Comparison of ENCODE assay signal across 14 cellular contexts in genomic region chr2:69554568-69554967, GRCh38.
DNase-seq lines count a peak whose midpoint lies in the region; ATAC-seq, FAIRE-seq and TF ChIP-seq lines count a peak whose summit lies in the region.
"Had no signal": no experiment of that assay in that cellular context is flagged by ENCODE, and none has a peak within 500 bp of the region (broad histone marks: within the 10 kb centered on the region; RNA-seq: fewer than 3 reads in every experiment).

No MANE protein-coding gene starts in this region.

- no peaks in the 10 kb centered on the region for H3K27me3 ChIP-seq in Loucy (ENCODE audit: insufficient read depth, low read length, poor library complexity, severe bottlenecking)
- no peaks in the 10 kb centered on the region for H3K27me3 ChIP-seq in foreskin keratinocyte
- no peaks in the 10 kb centered on the region for H3K27me3 ChIP-seq in vagina

- H4K20me1 ChIP-seq in Loucy (ENCODE audit: insufficient read depth, low read length, poor library complexity, severe bottlenecking) = no peaks in the 10 kb centered on the region

- H3K27ac Mint-ChIP-seq in stimulated activated naive CD8-positive, alpha-beta T cell treated with anti-CD3 and anti-CD28 coated beads, Interleukin-15, Interleukin-2, amounts not matched to agents 100 ng/mL and 50 ng/mL, for 24 hours = peak overlapping the region; percentile 72
- H3K27ac Mint-ChIP-seq: B cell had no signal

- H3K27me3 Mint-ChIP-seq in stimulated activated naive CD8-positive, alpha-beta T cell treated with anti-CD3 and anti-CD28 coated beads, Interleukin-15, Interleukin-2, amounts not matched to agents 100 ng/mL and 50 ng/mL, for 24 hours = no peaks in the 10 kb centered on the region

- no peak for TF ChIP-seq POLR2A in vagina (IDR thresholded peaks at IDR 0.05)

- no peak overlapping the region for H3K4me3 ChIP-seq in Loucy (ENCODE audit: low read length, poor library complexity, severe bottlenecking)
- H3K4me3 ChIP-seq in vagina = no peak overlapping the region

- no peak for ATAC-seq in stimulated activated naive CD8-positive, alpha-beta T cell treated with anti-CD3 and anti-CD28 coated beads, Interleukin-15, Interleukin-2, amounts not matched to agents 100 U/mL and 50 U/mL, for 24 hours
- ATAC-seq in foreskin keratinocyte = no peak
- ATAC-seq in GM19463 (IDR thresholded peaks at IDR 0.05; ENCODE audit: unreplicated experiment) = no peak

- peaks cover 39% of the 10 kb centered on the region; the same call in 1 of the 2 replicates for H3K36me3 ChIP-seq in Loucy (ENCODE audit: insufficient read depth, low read length)
- no peaks in the 10 kb centered on the region for H3K36me3 ChIP-seq in vagina
- H3K36me3 ChIP-seq: WERI-Rb-1 had no signal

- no peak overlapping the region for H3K9ac ChIP-seq in Loucy (ENCODE audit: low read depth, low read length, poor library complexity, severe bottlenecking)

- no peak overlapping the region for H2AFZ ChIP-seq in Loucy (ENCODE audit: low read length)

- peaks cover 64% of the 10 kb centered on the region for H3K4me1 Mint-ChIP-seq in stimulated activated naive CD8-positive, alpha-beta T cell treated with anti-CD3 and anti-CD28 coated beads, Interleukin-15, Interleukin-2, amounts not matched to agents 100 ng/mL and 50 ng/mL, for 24 hours (ENCODE audit: low read depth)

- peak overlapping the region; percentile 26 for H3K27ac ChIP-seq in foreskin keratinocyte
- peak overlapping the region; percentile 24 for H3K27ac ChIP-seq in vagina
- H3K27ac ChIP-seq: WERI-Rb-1 had no signal

- peak overlapping the region; percentile 47 for H3K4me2 ChIP-seq in Loucy (ENCODE audit: low read depth, low read length, poor library complexity, severe bottlenecking)

- H3K36me3 Mint-ChIP-seq in stimulated activated naive CD8-positive, alpha-beta T cell treated with anti-CD3 and anti-CD28 coated beads, Interleukin-15, Interleukin-2, amounts not matched to agents 100 ng/mL and 50 ng/mL, for 24 hours (ENCODE audit: low read depth) = peaks cover 46% of the 10 kb centered on the region

- H3F3A ChIP-seq in Loucy (ENCODE audit: low read depth) = 0 out of 2 replicates have a peak, but pooled peaks cover 4% of the 10 kb centered on the region

- H3K4me1 ChIP-seq in Loucy (ENCODE audit: insufficient read depth, low read length, poor library complexity, severe bottlenecking) (peaks cover 15% of the 10 kb centered on the region), foreskin keratinocyte (peaks cover 17% of the 10 kb centered on the region), vagina (peaks cover 13% of the 10 kb centered on the region)

- H3K9me3 ChIP-seq in Loucy (ENCODE audit: insufficient read depth, low read depth, low read length) = no peaks in the 10 kb centered on the region
- H3K9me3 ChIP-seq in vagina = no peaks in the 10 kb centered on the region

- peaks cover 75% of the 10 kb centered on the region for H3K79me2 ChIP-seq in Loucy (ENCODE audit: insufficient read depth, low read length)

- no peaks in the 10 kb centered on the region for H3K9me2 ChIP-seq in Loucy (replicated peaks; ENCODE audit: low read depth, low read length)

- no peak for FAIRE-seq in D721Med (lab: Jason Lieb, UNC)

- TF ChIP-seq CTCF in Loucy (conservative IDR thresholded peaks at IDR 0.05; ENCODE audit: low read length) = no peak
- TF ChIP-seq CTCF in foreskin keratinocyte (conservative IDR thresholded peaks at IDR 0.05) = no peak
- TF ChIP-seq CTCF in vagina (IDR thresholded peaks at IDR 0.05) = no peak
- TF ChIP-seq CTCF in D721Med (IDR thresholded peaks at IDR 0.05; ENCODE audit: insufficient read depth, missing control alignments) = no peak

- H3K4me3 Mint-ChIP-seq in stimulated activated naive CD8-positive, alpha-beta T cell treated with anti-CD3 and anti-CD28 coated beads, Interleukin-15, Interleukin-2, amounts not matched to agents 100 ng/mL and 50 ng/mL, for 24 hours = peak overlapping the region; percentile 8
- H3K4me3 Mint-ChIP-seq: B cell had no signal

- no peaks in the 10 kb centered on the region for H3K9me3 Mint-ChIP-seq in stimulated activated naive CD8-positive, alpha-beta T cell treated with anti-CD3 and anti-CD28 coated beads, Interleukin-15, Interleukin-2, amounts not matched to agents 100 ng/mL and 50 ng/mL, for 24 hours

- no peak for DNase-seq in stimulated activated naive CD8-positive, alpha-beta T cell treated with anti-CD3 and anti-CD28 coated beads, Interleukin-15, Interleukin-2, amounts not matched to agents 100 U/mL and 50 U/mL, for 24 hours
- DNase-seq in foreskin keratinocyte (no peak), vagina (ENCODE audit: extremely low spot score in 2 of 2) (no peak), D721Med (ENCODE audit: insufficient read length, low spot score) (no peak)
- DNase-seq in activated CD8-positive, alpha-beta memory T cell treated with anti-CD3 and anti-CD28 coated beads, Interleukin-2, amount 50 U/mL, for 48 hours = no peak
- DNase-seq: caudate nucleus, Karpas-422, NCI-H1930, NCI-H82, WERI-Rb-1 had no signal

- intact Hi-C loops in vagina (cut with DNase I) = no loop called here
